1 cellular context compared by ENCODE assay signal in genomic region chr1:157272899-157273774, GRCh38.
A peak's percentile ranks its signal among the peaks of the same experiment; 100 is the strongest.
TF ChIP-seq lines count a peak whose summit lies in the region.

No MANE protein-coding gene starts in this region.

TF ChIP-seq in HEK293, 187 proteins besides CTCF, POLR2A, EP300 and RAD21 (continued from another document and continues in another):
- 0 out of 2 replicates have a peak, but pooled peaks have one; percentile 27 for TF ChIP-seq ZNF174 (tag by site-specific recombination; IDR thresholded peaks at IDR 0.05)
- TF ChIP-seq PATZ1 (tag by site-specific recombination; IDR thresholded peaks at IDR 0.05), result peak; percentile 63; the same call in 1 of the 2 replicates
- TF ChIP-seq ZNF274 (IDR thresholded peaks at IDR 0.05; ENCODE audit: low read length), result no peak
- no peak for TF ChIP-seq ZNF274 (tag by site-specific recombination; IDR thresholded peaks at IDR 0.05; ENCODE audit: borderline replicate concordance)
- TF ChIP-seq TCF7L2 (IDR thresholded peaks at IDR 0.05; ENCODE audit: borderline replicate concordance, low read depth, low read length), result no peak
- TF ChIP-seq GFI1B (tag by site-specific recombination; IDR thresholded peaks at IDR 0.05), result 0 out of 2 replicates have a peak, but pooled peaks have one; percentile 41
- TF ChIP-seq ZNF280D (tag by site-specific recombination; IDR thresholded peaks at IDR 0.05), result no peak
- TF ChIP-seq ZNF19 (tag by site-specific recombination; IDR thresholded peaks at IDR 0.05; ENCODE audit: low read depth), result no peak
- no peak for TF ChIP-seq KLF7 (tag by site-specific recombination; IDR thresholded peaks at IDR 0.05; ENCODE audit: borderline replicate concordance)
- TF ChIP-seq ZNF214 (tag by site-specific recombination; IDR thresholded peaks at IDR 0.05; ENCODE audit: borderline replicate concordance), result no peak
- no peak for TF ChIP-seq ZSCAN16 (tag by site-specific recombination; IDR thresholded peaks at IDR 0.05)
- peak; percentile 80 for TF ChIP-seq WT1 (tag by site-specific recombination; IDR thresholded peaks at IDR 0.05)
- TF ChIP-seq ZNF324 (tag by site-specific recombination; IDR thresholded peaks at IDR 0.05), result 0 out of 2 replicates have a peak, but pooled peaks have one; percentile 24
- TF ChIP-seq ZNF121 (tag by site-specific recombination; IDR thresholded peaks at IDR 0.05), result no peak
- peak; percentile 95 for TF ChIP-seq ZNF488 (tag by site-specific recombination; IDR thresholded peaks at IDR 0.05)
- TF ChIP-seq ZXDB (tag by site-specific recombination; IDR thresholded peaks at IDR 0.05), result 0 out of 2 replicates have a peak, but pooled peaks have one; percentile 52
- TF ChIP-seq ZNF449 (tag by site-specific recombination; IDR thresholded peaks at IDR 0.05), result no peak
- peak; percentile 98 for TF ChIP-seq ZNF843 (tag by site-specific recombination; IDR thresholded peaks at IDR 0.05)
- TF ChIP-seq BCL11B (tag by site-specific recombination; IDR thresholded peaks at IDR 0.05; ENCODE audit: low read depth), result no peak
- peak; percentile 64 for TF ChIP-seq SP7 (tag by site-specific recombination; IDR thresholded peaks at IDR 0.05)
- TF ChIP-seq ZNF23 (tag by site-specific recombination; IDR thresholded peaks at IDR 0.05; ENCODE audit: borderline replicate concordance), result no peak
- no peak for TF ChIP-seq ZNF211 (tag by site-specific recombination; IDR thresholded peaks at IDR 0.05; ENCODE audit: low read depth)
- no peak for TF ChIP-seq ZNF658 (tag by site-specific recombination; IDR thresholded peaks at IDR 0.05)
- peak; percentile 96 for TF ChIP-seq FEZF1 (tag by site-specific recombination; IDR thresholded peaks at IDR 0.05)
- no peak for TF ChIP-seq ZBTB17 (tag by site-specific recombination; IDR thresholded peaks at IDR 0.05)
- TF ChIP-seq ZNF169 (tag by site-specific recombination; IDR thresholded peaks at IDR 0.05), result no peak
- TF ChIP-seq ZNF280C (tag by site-specific recombination; IDR thresholded peaks at IDR 0.05), result no peak
- no peak for TF ChIP-seq ZNF777 (tag by site-specific recombination; IDR thresholded peaks at IDR 0.05; ENCODE audit: borderline replicate concordance)
- no peak for TF ChIP-seq ZSCAN4 (tag by site-specific recombination; IDR thresholded peaks at IDR 0.05)
- TF ChIP-seq ZNF362 (tag by site-specific recombination; IDR thresholded peaks at IDR 0.05), result no peak
- no peak for TF ChIP-seq AEBP2 (tag by site-specific recombination; IDR thresholded peaks at IDR 0.05; ENCODE audit: borderline replicate concordance)
- TF ChIP-seq ZNF184 (tag by site-specific recombination; IDR thresholded peaks at IDR 0.05), result no peak
- no peak for TF ChIP-seq ZBTB1 (tag by site-specific recombination; IDR thresholded peaks at IDR 0.05)
- TF ChIP-seq KLF17 (tag by site-specific recombination; IDR thresholded peaks at IDR 0.05), result no peak
- TF ChIP-seq YY2 (tag by site-specific recombination; IDR thresholded peaks at IDR 0.05), result no peak
- no peak for TF ChIP-seq KLF1 (tag by site-specific recombination; IDR thresholded peaks at IDR 0.05)
- peak; percentile 22; the same call in 1 of the 2 replicates for TF ChIP-seq SCRT1 (tag by site-specific recombination; IDR thresholded peaks at IDR 0.05; ENCODE audit: borderline replicate concordance)
- peak; percentile 79 for TF ChIP-seq ZNF610 (tag by site-specific recombination; IDR thresholded peaks at IDR 0.05; ENCODE audit: borderline replicate concordance)
- no peak for TF ChIP-seq KLF8 (tag by site-specific recombination; IDR thresholded peaks at IDR 0.05)
- TF ChIP-seq ZNF155 (tag by site-specific recombination; IDR thresholded peaks at IDR 0.05), result no peak
- TF ChIP-seq BCL11A (tag by site-specific recombination; IDR thresholded peaks at IDR 0.05; ENCODE audit: low read depth), result no peak
- TF ChIP-seq ZNF335 (tag by site-specific recombination; conservative IDR thresholded peaks at IDR 0.05), result peak; percentile 45
- 0 out of 2 replicates have a peak, but pooled peaks have one; percentile 8 for TF ChIP-seq ZNF10 (tag by site-specific recombination; IDR thresholded peaks at IDR 0.05)
- no peak for TF ChIP-seq MYNN (tag by site-specific recombination; IDR thresholded peaks at IDR 0.05; ENCODE audit: borderline replicate concordance)
- TF ChIP-seq ZBTB8A (tag by site-specific recombination; IDR thresholded peaks at IDR 0.05), result peak; percentile 99
- peak; percentile 62 for TF ChIP-seq ZNF664 (tag by site-specific recombination; IDR thresholded peaks at IDR 0.05)
- TF ChIP-seq ZFP41 (tag by site-specific recombination; IDR thresholded peaks at IDR 0.05; ENCODE audit: borderline replicate concordance), result no peak
